In the genomic region with DNA sequence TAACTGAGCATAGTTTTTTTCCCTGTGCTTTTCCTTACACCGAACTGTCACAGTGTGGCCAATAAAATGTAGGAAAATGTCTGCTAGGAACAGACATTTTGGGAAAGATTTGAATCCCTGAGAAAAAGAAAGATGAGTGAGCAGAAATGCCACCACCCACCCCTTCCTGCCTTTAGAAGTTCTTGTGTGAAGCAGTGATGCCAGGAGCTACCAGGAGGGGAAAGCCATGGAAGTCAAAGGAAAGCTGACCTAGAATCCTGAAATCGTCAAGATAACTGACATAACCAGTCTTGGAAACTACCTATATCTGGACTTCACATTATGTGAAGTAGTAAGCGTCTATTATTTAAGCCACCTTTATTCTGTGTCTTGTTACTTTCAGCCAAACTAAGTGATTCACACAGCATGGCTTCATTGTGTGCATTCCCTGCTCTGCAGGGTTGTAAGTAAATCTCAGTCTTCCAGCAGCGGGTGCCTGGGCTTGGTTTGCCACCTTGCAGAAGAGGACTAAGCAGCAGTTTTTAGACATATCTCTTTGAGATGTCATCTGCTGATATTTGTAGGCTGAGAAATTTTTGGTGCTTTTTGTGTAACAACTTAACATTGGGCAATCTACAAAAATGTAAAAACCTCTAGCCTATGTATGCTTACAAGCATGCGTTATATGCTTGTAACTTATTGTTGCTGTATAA, we compare ENCODE assay signal across 22 cellular contexts.
"Had no signal": no experiment of that assay in that cellular context is flagged by ENCODE, and none has a peak within 500 bp of the region (broad histone marks: within the 10 kb centered on the region; RNA-seq: fewer than 3 reads in every experiment).

No MANE protein-coding gene starts in this region.

- H3K27me3 ChIP-seq: ascending aorta had no signal

- H3K4me3 ChIP-seq: ascending aorta had no signal

- H3K4me1 ChIP-seq: ascending aorta had no signal

- H3K4me1 Mint-ChIP-seq: activated CD4-positive, alpha-beta T cell treated with anti-CD3 and anti-CD28 coated beads, Interleukin-2, amount 10 ng/mL, durations not matched to agents 7 days and 5 days; activated naive CD8-positive, alpha-beta T cell treated with anti-CD3 and anti-CD28 coated beads, Interleukin-2, amount 10 ng/mL, durations not matched to agents 7 days and 5 days; T-helper 17 cell had no signal

- H3K4me3 Mint-ChIP-seq: activated CD4-positive, alpha-beta memory T cell treated with anti-CD3 and anti-CD28 coated beads for 36 hours; activated CD4-positive, alpha-beta T cell treated with anti-CD3 and anti-CD28 coated beads, Interleukin-2, amount 10 ng/mL, durations not matched to agents 7 days and 5 days; activated naive CD8-positive, alpha-beta T cell treated with anti-CD3 and anti-CD28 coated beads, Interleukin-2, amount 10 ng/mL, durations not matched to agents 7 days and 5 days; activated T-cell treated with anti-CD3 and anti-CD28 coated beads, Interleukin-2, amount 50 U/mL, for 4 hours; T-helper 17 cell had no signal

- ATAC-seq: activated T-cell treated with anti-CD3 and anti-CD28 coated beads, Interleukin-2, amount 50 U/mL, for 4 hours; T-helper 17 cell had no signal

- H3K27ac Mint-ChIP-seq: activated CD4-positive, alpha-beta memory T cell treated with anti-CD3 and anti-CD28 coated beads for 36 hours; activated CD4-positive, alpha-beta T cell treated with anti-CD3 and anti-CD28 coated beads, Interleukin-2, amount 10 ng/mL, durations not matched to agents 7 days and 5 days; activated naive CD8-positive, alpha-beta T cell treated with anti-CD3 and anti-CD28 coated beads, Interleukin-2, amount 10 ng/mL, durations not matched to agents 7 days and 5 days; T-helper 17 cell had no signal

- H3K36me3 Mint-ChIP-seq: activated CD4-positive, alpha-beta memory T cell treated with anti-CD3 and anti-CD28 coated beads for 36 hours; activated naive CD8-positive, alpha-beta T cell treated with anti-CD3 and anti-CD28 coated beads, Interleukin-2, amount 10 ng/mL, durations not matched to agents 7 days and 5 days had no signal

- H3K9me3 Mint-ChIP-seq: activated CD4-positive, alpha-beta memory T cell treated with anti-CD3 and anti-CD28 coated beads for 36 hours; activated CD4-positive, alpha-beta T cell treated with anti-CD3 and anti-CD28 coated beads, Interleukin-2, amount 10 ng/mL, durations not matched to agents 7 days and 5 days; activated T-cell treated with anti-CD3 and anti-CD28 coated beads, Interleukin-2, amount 50 U/mL, for 4 hours had no signal

- DNase-seq: activated CD4-positive, alpha-beta memory T cell treated with anti-CD3 and anti-CD28 coated beads for 36 hours; activated CD4-positive, alpha-beta T cell treated with anti-CD3 and anti-CD28 coated beads, Interleukin-2, amount 10 ng/mL, durations not matched to agents 7 days and 5 days; activated CD4-positive, CD25-positive, alpha-beta regulatory T cell; activated CD8-positive, alpha-beta memory T cell treated with anti-CD3 and anti-CD28 coated beads for 24 hours; activated gamma-delta T cell; activated naive CD4-positive, alpha-beta T cell treated with anti-CD3 and anti-CD28 coated beads, Interleukin-2, amount 50 U/mL, for 16 hours; activated naive CD8-positive, alpha-beta T cell treated with anti-CD3 and anti-CD28 coated beads, Interleukin-2, amount 10 ng/mL, durations not matched to agents 7 days and 5 days; activated T-cell treated with anti-CD3 and anti-CD28 coated beads, Interleukin-2, amount 50 U/mL, for 4 hours; amniotic stem cell; cerebellar nuclear complex; KBM-7; NCI-H1048; NCI-H146; NCI-H187 treated with DMSO at 0.1 percent for 48 hours; NCI-H2081 treated with DMSO at 0.1 percent for 48 hours; NCI-H226; NCI-H526; NCI-H82; SIG-M5; T-helper 17 cell; T-helper 9 cell had no signal

- H3K9me3 ChIP-seq: ascending aorta had no signal

- H3K27ac ChIP-seq: ascending aorta had no signal

- H3K36me3 ChIP-seq: ascending aorta had no signal
